ENCODE assay signal across 8 cellular contexts in genomic region chrX:103831803-103832544, GRCh38. TPM values are rescaled to one million over a fixed set of nuclear protein-coding genes. Genes with fewer than 3 reads are reported as not detected.
DNase-seq lines count a peak whose midpoint lies in the region; ATAC-seq lines count a peak whose summit lies in the region.

TSS of gene RAB9B (minus strand) at chrX:103832257. CDS start at chrX:103825784, 6,473 bp downstream.

- H3K9me3 Mint-ChIP-seq in naive thymus-derived CD8-positive, alpha-beta T cell: no peaks in the 10 kb centered on the region

- peaks cover 2 to 12% (median 3%) of the 10 kb centered on the region in 4 donors for H3K4me1 Mint-ChIP-seq in naive thymus-derived CD8-positive, alpha-beta T cell

- peak; percentile 46 for DNase-seq in ACHN
- DNase-seq in NCI-H510A treated with DMSO at 0.1 percent for 48 hours (lab: John Stamatoyannopoulos, UW): peak; percentile 41
- peak; percentile 21 to 39 for DNase-seq in activated T-helper 1 cell treated with anti-CD3 and anti-CD28 coated beads, Interleukin-2, amount 50 U/mL, for 16 hours (ENCODE audit: low read depth in 1 of 2, low spot score in 1 of 2)
- peak; percentile 7 for DNase-seq in fibroblast of peridontal ligament (ENCODE audit: extremely low read depth)
- DNase-seq in naive thymus-derived CD8-positive, alpha-beta T cell: peak; percentile 1 to 81 (median 55)
- peak in 46 of 49 donors; percentile 1 to 81 (median 38) for DNase-seq in substantia nigra (lab: John Stamatoyannopoulos, UW)

- H3K27ac ChIP-seq in substantia nigra (ENCODE audit: low read depth, low read length, poor library complexity, severe bottlenecking): peak within 1 kb of the TSS; percentile 51

- peaks cover 0 to 3% (median 0%) of the 10 kb centered on the region in 5 donors for H3K27me3 Mint-ChIP-seq in naive thymus-derived CD8-positive, alpha-beta T cell

- in situ Hi-C loops in ACHN (cut with HindIII; ENCODE audit: low pct_ligation_motif_present, low pct_unique_long_range_greater_than_20kb, low sequenced_read_pairs): no loop called here

- peak within 1 kb of the TSS; percentile 84 to 94 (median 90) for H3K4me3 Mint-ChIP-seq in naive thymus-derived CD8-positive, alpha-beta T cell

- POLR2A ChIA-PET in naive thymus-derived CD8-positive, alpha-beta T cell (lab: Charles Lee): interaction anchor here (0.7 kb wide), 1 partner anchor 12 kb away, joined by 3 read pairs; no protein-coding TSS in a partner anchor

- H3K27ac Mint-ChIP-seq in naive thymus-derived CD8-positive, alpha-beta T cell: peak within 1 kb of the TSS in 5 of 10 donors; percentile 58 to 89 (median 78)

- H3K36me3 Mint-ChIP-seq in naive thymus-derived CD8-positive, alpha-beta T cell: peaks cover 0 to 4% (median 0%) of the 10 kb centered on the region in 3 donors

- ATAC-seq in GM18868 (IDR thresholded peaks at IDR 0.05; ENCODE audit: unreplicated experiment): peak; percentile 96
- peak; percentile 74 for ATAC-seq in HG03135 (IDR thresholded peaks at IDR 0.05; ENCODE audit: unreplicated experiment)
- ATAC-seq in naive thymus-derived CD8-positive, alpha-beta T cell: peak; percentile 92 to 95

RNA-seq across cellular contexts. Expression of gene RAB9B, which starts in this region (rescaled TPM):
- total RNA-seq in naive thymus-derived CD8-positive, alpha-beta T cell: under 1 TPM; 0.49 to 0.52 TPM
- polyA plus RNA-seq in naive thymus-derived CD8-positive, alpha-beta T cell: under 1 TPM in 2 of 3 donors, not detected in 1; 0.14 to 0.69 TPM

Comparison
In these comparisons a context has a peak if more than half of its experiments do, and no peak if none do; other contexts are left out.
1. Peak in every context shown above with its lines: DNase-seq, ATAC-seq and H3K27ac ChIP-seq.
2. Peak in DNase-seq and ATAC-seq in naive thymus-derived CD8-positive, alpha-beta T cell; RNA of the gene not detected or under 1 TPM.